Comparison of ENCODE assay signal across 16 cellular contexts in the genomic region with DNA sequence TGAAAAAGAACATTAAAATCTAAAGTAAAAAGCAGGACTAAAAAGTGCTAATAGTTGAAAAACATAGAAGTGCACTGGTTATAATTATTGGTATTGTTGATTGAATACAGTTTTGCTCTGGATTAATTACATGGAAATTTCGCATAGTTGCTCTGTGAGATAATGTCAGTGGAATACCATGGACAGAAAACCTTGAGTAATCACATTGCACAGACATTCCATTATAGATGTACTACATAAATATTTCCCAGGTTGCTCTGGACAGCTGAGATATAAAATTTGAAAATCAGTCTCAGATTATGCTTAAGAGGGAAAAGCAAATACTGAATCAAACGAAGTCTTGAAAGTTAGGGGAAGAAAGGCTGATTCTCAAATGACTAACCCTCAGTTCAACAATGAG.
A peak's percentile ranks its signal among the peaks of the same experiment; 100 is the strongest.
DNase-seq lines count a peak whose midpoint lies in the region; FAIRE-seq and TF ChIP-seq lines count a peak whose summit lies in the region.
"Had no signal": no experiment of that assay in that cellular context is flagged by ENCODE, and none has a peak within 500 bp of the region (broad histone marks: within the 10 kb centered on the region; RNA-seq: fewer than 3 reads in every experiment).

No MANE protein-coding gene starts in this region.

- FAIRE-seq in HTR-8/SVneo (lab: Jason Lieb, UNC): no peak
- FAIRE-seq: HepG2 had no signal

- H3K4me3 ChIP-seq in fibroblast of mammary gland (ENCODE audit: control insufficient read depth, low read depth, low read length): no peak overlapping the region
- H3K4me3 ChIP-seq: Peyer's patch, SJSA1 had no signal

- no peak for TF ChIP-seq CTCF in fibroblast of mammary gland (conservative IDR thresholded peaks at IDR 0.05; ENCODE audit: control insufficient read depth, insufficient read depth, low read depth, low read length)

- DNase-seq in HTR-8/SVneo (ENCODE audit: insufficient read length, low spot score): peak; percentile 2
- DNase-seq in astrocyte of the hippocampus (ENCODE audit: low read depth, low spot score): peak; percentile 16
- peak; percentile 17 for DNase-seq in fibroblast of mammary gland (ENCODE audit: low read depth)
- DNase-seq in NCI-H2196 treated with DMSO at 0.1 percent for 48 hours (lab: John Stamatoyannopoulos, UW; ENCODE audit: unreplicated experiment): no peak
- no peak for DNase-seq in stimulated activated CD4-positive, alpha-beta T cell treated with anti-CD3 and anti-CD28 coated beads, Interleukin-2, amount 100 ng/mL, for 24 hours
- DNase-seq in NCI-H510A treated with DMSO at 0.1 percent for 48 hours (lab: John Stamatoyannopoulos, UW): no peak
- DNase-seq in NCI-H1436 treated with DMSO at 0.1 percent for 48 hours (lab: John Stamatoyannopoulos, UW): no peak
- DNase-seq: ACHN, AML-193, DMS79, NCI-H1417, NCI-H187 treated with DMSO at 0.1 percent for 48 hours, NCI-H446, Peyer's patch had no signal

Comparison
In these comparisons a context has a peak if more than half of its experiments do, and no peak if none do; other contexts are left out.
1. DNase-seq: peak in HTR-8/SVneo (single experiment), astrocyte of the hippocampus (single experiment) and fibroblast of mammary gland (single experiment); none in NCI-H2196 treated with DMSO at 0.1 percent for 48 hours (single experiment), stimulated activated CD4-positive, alpha-beta T cell treated with anti-CD3 and anti-CD28 coated beads, Interleukin-2, amount 100 ng/mL, for 24 hours (0 of 2), NCI-H510A treated with DMSO at 0.1 percent for 48 hours (single experiment) and NCI-H1436 treated with DMSO at 0.1 percent for 48 hours (single experiment).